Comparison of ENCODE assay signal across 19 cellular contexts in genomic region chr11:77250881-77251640, GRCh38. TPM values are rescaled to one million over a fixed set of nuclear protein-coding genes. Genes with fewer than 3 reads are reported as not detected.
DNase-seq lines count a peak whose midpoint lies in the region; ATAC-seq and TF ChIP-seq lines count a peak whose summit lies in the region.
"Had no signal": no experiment of that assay in that cellular context is flagged by ENCODE, and none has a peak within 500 bp of the region (broad histone marks: within the 10 kb centered on the region; RNA-seq: fewer than 3 reads in every experiment).

No MANE protein-coding gene starts in this region.

- CTCF ChIA-PET in HEK293 (lab: Yijun Ruan, JAX) = interaction anchor here (0.6 to 1.0 kb wide), 3 partner anchors 196 to 1026 kb away, joined by 3 to 5 read pairs (median 3); no protein-coding TSS in a partner anchor

- TF ChIP-seq CTCF in HEK293 (tag by site-specific recombination; IDR thresholded peaks at IDR 0.05) (no peak), right atrium auricular region (IDR thresholded peaks at IDR 0.05) (no peak)

- H3K4me3 Mint-ChIP-seq in activated T-helper 17 cell treated with anti-CD3 and anti-CD28 coated beads, Interleukin-2, amount 50 U/mL, for 72 hours = no peak overlapping the region

- POLR2A ChIA-PET in HEK293 (lab: Yijun Ruan, JAX) = no interaction called here

- ATAC-seq in activated T-helper 17 cell treated with anti-CD3 and anti-CD28 coated beads, Interleukin-2, amount 50 U/mL, for 72 hours (replicated peaks) = peak; percentile 97
- ATAC-seq: GM12878, left cardiac atrium, right cardiac atrium had no signal

- H3K27ac Mint-ChIP-seq in activated T-helper 17 cell treated with anti-CD3 and anti-CD28 coated beads, Interleukin-2, amount 50 U/mL, for 72 hours = no peak overlapping the region

- H3K9me3 Mint-ChIP-seq in activated T-helper 17 cell treated with anti-CD3 and anti-CD28 coated beads, Interleukin-2, amount 50 U/mL, for 72 hours = peaks cover 3% of the 10 kb centered on the region

- no peaks in the 10 kb centered on the region for H3K36me3 Mint-ChIP-seq in activated T-helper 17 cell treated with anti-CD3 and anti-CD28 coated beads, Interleukin-2, amount 50 U/mL, for 72 hours (ENCODE audit: low read depth)

- no peaks in the 10 kb centered on the region for H3K4me1 Mint-ChIP-seq in activated T-helper 17 cell treated with anti-CD3 and anti-CD28 coated beads, Interleukin-2, amount 50 U/mL, for 72 hours

- H3K4me1 ChIP-seq in HEK293 (ENCODE audit: control insufficient read depth, insufficient read depth, low read length) (no peaks in the 10 kb centered on the region), right atrium auricular region (no peaks in the 10 kb centered on the region)
- H3K4me1 ChIP-seq: BLaER1 had no signal

- H3K27me3 ChIP-seq in right atrium auricular region = no peaks in the 10 kb centered on the region
- H3K27me3 ChIP-seq: BLaER1 had no signal

- peak; percentile 67 for DNase-seq in DMS53 (lab: John Stamatoyannopoulos, UW)
- peak; percentile 56 for DNase-seq in foreskin melanocyte
- no peak for DNase-seq in islet precursor cell
- no peak for DNase-seq in right atrium auricular region (ENCODE audit: low spot score)
- DNase-seq in NCI-H2029 treated with DMSO at 0.1 percent for 48 hours (lab: John Stamatoyannopoulos, UW) = no peak
- no peak for DNase-seq in NCI-H146 (lab: John Stamatoyannopoulos, UW)
- DNase-seq: aorta; DND-41; head of caudate nucleus; left cardiac atrium; NCI-H187 treated with DMSO at 0.1 percent for 48 hours; right cardiac atrium; stimulated activated naive CD4-positive, alpha-beta T cell had no signal

- H3K27ac ChIP-seq in HEK293 (ENCODE audit: extremely low read depth, low read depth, low read length) (no peak overlapping the region), right atrium auricular region (no peak overlapping the region)
- H3K27ac ChIP-seq: BLaER1, KMS-11 had no signal

- H3K27me3 Mint-ChIP-seq in activated T-helper 17 cell treated with anti-CD3 and anti-CD28 coated beads, Interleukin-2, amount 50 U/mL, for 72 hours = peaks cover 4% of the 10 kb centered on the region

- H3K4me3 ChIP-seq in HEK293 (ENCODE audit: low read depth, low read length) = no peak overlapping the region
- no peak overlapping the region for H3K4me3 ChIP-seq in right atrium auricular region
- H3K4me3 ChIP-seq: BLaER1, GM12878 had no signal

- no peaks in the 10 kb centered on the region for H3K36me3 ChIP-seq in HEK293 (ENCODE audit: control insufficient read depth in 2 of 2, insufficient read depth in 1 of 2, low read length in 2 of 2)
- H3K36me3 ChIP-seq in right atrium auricular region = no peaks in the 10 kb centered on the region
- H3K36me3 ChIP-seq: BLaER1 had no signal

- no peaks in the 10 kb centered on the region for H3K9me3 ChIP-seq in HEK293 (ENCODE audit: control insufficient read depth, insufficient read depth, low read depth, low read length)
- peaks cover 0 to 14% of the 10 kb centered on the region in 2 donors for H3K9me3 ChIP-seq in right atrium auricular region
- H3K9me3 ChIP-seq: BLaER1 had no signal

TF ChIP-seq in HEK293, 187 proteins besides CTCF, POLR2A, EP300 and RAD21:
- TF ChIP-seq MYNN (tag by site-specific recombination; IDR thresholded peaks at IDR 0.05; ENCODE audit: borderline replicate concordance) = no peak
- TF ChIP-seq SETDB1 (IDR thresholded peaks at IDR 0.05; ENCODE audit: insufficient read length, low read length) = peak; percentile 71
- no peak for TF ChIP-seq ZNF223 (tag by site-specific recombination; IDR thresholded peaks at IDR 0.05)

RNA-seq across cellular contexts. Expression of gene GDPD4, which starts 50.4 kb away (rescaled TPM):
- total RNA-seq in activated T-helper 17 cell treated with anti-CD3 and anti-CD28 coated beads, Interleukin-2, amount 50 U/mL, for 72 hours = not detected
- not detected for total RNA-seq in right atrium auricular region
- total RNA-seq: aorta, left cardiac atrium, SK-MEL-5 had no signal

Comparison
In these comparisons a context has a peak if more than half of its experiments do, and no peak if none do; other contexts are left out.
1. DNase-seq: peak in DMS53 (single experiment) and foreskin melanocyte (single experiment); none in islet precursor cell (single experiment), right atrium auricular region (single experiment), NCI-H2029 treated with DMSO at 0.1 percent for 48 hours (single experiment) and NCI-H146 (single experiment).